Comparison of ENCODE assay signal across 8 cellular contexts in the genomic region with DNA sequence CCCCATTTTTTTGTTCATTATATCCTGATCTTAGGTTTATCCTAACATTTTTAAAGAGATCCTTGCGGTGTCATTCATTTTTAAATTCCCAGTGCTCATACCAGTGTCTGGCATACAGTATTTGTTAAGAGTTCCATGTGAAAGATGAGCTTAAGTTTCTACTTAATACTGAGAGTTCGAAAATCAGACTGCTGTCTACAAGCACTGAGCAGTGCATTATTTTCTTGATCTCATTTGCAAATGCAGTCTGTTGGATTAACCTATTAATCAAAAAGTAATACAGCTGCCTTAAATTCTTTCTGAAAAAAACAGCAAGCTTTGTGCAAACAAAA. TPM values are rescaled to one million over a fixed set of nuclear protein-coding genes. Genes with fewer than 3 reads are reported as not detected.
A peak's percentile ranks its signal among the peaks of the same experiment; 100 is the strongest.
DNase-seq lines count a peak whose midpoint lies in the region; ATAC-seq and TF ChIP-seq lines count a peak whose summit lies in the region.

No MANE protein-coding gene starts in this region.

- H3K4me3 ChIP-seq in Peyer's patch (peak overlapping the region; percentile 56 to 88 (median 72)), fibroblast of lung (replicated peaks in 1 of 4; ENCODE audit: control extremely low read depth in 1 of 4, insufficient read depth in 1 of 4, low read depth in 3 of 4, low read length in 4 of 4) (peak overlapping the region; percentile 85 to 93 (median 89)), psoas muscle (peak overlapping the region; percentile 89)

- ATAC-seq in GM18858 (IDR thresholded peaks at IDR 0.05; ENCODE audit: unreplicated experiment) = peak; percentile 27
- peak; percentile 10 for ATAC-seq in HG02588 (IDR thresholded peaks at IDR 0.05; ENCODE audit: unreplicated experiment)
- ATAC-seq in psoas muscle = peak; percentile 3 to 19 (median 12)

- TF ChIP-seq CTCF in Peyer's patch (IDR thresholded peaks at IDR 0.05) (no peak), fibroblast of lung (conservative IDR thresholded peaks at IDR 0.05 in 1 of 2, IDR thresholded peaks at IDR 0.05 in 1 of 2; ENCODE audit: low read depth in 1 of 2, low read length in 2 of 2) (no peak), psoas muscle (IDR thresholded peaks at IDR 0.05) (no peak)

- no peaks in the 10 kb centered on the region for H4K20me1 ChIP-seq in fibroblast of lung (ENCODE audit: control insufficient read depth, extremely low read depth, insufficient read depth, low read length)

- intact Hi-C loops in psoas muscle (cut with DNase I) = loop anchor here in 1 of 2 donors (5.0 kb wide), 1 partner anchor 34 kb away; a partner anchor contains a TSS

- peak overlapping the region; percentile 87 for H2AFZ ChIP-seq in fibroblast of lung (ENCODE audit: low read length)

- H3K79me2 ChIP-seq in fibroblast of lung (ENCODE audit: control insufficient read depth, insufficient read depth, low read length) = no peaks in the 10 kb centered on the region

- H3K27ac ChIP-seq in Peyer's patch = peak overlapping the region; percentile 49 to 75 (median 72)
- H3K27ac ChIP-seq in fibroblast of lung (ENCODE audit: insufficient read depth, low read length) = peak overlapping the region; percentile 90
- H3K27ac ChIP-seq in psoas muscle = peak overlapping the region; percentile 85

- WGBS in psoas muscle, 3 donors = 12 to 18% (median 13%) methylated on average over 2 of the region's 2 CpGs

- H3K4me1 ChIP-seq in Peyer's patch (peaks cover 0 to 4% (median 0%) of the 10 kb centered on the region in 4 donors), fibroblast of lung (ENCODE audit: control insufficient read depth, extremely low read depth, insufficient read depth, low read length) (no peaks in the 10 kb centered on the region), psoas muscle (no peaks in the 10 kb centered on the region)

- peaks cover 0 to 4% (median 0%) of the 10 kb centered on the region in 3 donors for H3K36me3 ChIP-seq in Peyer's patch
- H3K36me3 ChIP-seq in fibroblast of lung (ENCODE audit: control insufficient read depth, insufficient read depth, low read length) = no peaks in the 10 kb centered on the region
- peaks cover 0 to 15% of the 10 kb centered on the region in 2 donors for H3K36me3 ChIP-seq in psoas muscle (ENCODE audit: insufficient read depth in 1 of 2, low read depth in 1 of 2)

- H3K9me3 ChIP-seq in Peyer's patch = no peaks in the 10 kb centered on the region
- no peaks in the 10 kb centered on the region for H3K9me3 ChIP-seq in fibroblast of lung (ENCODE audit: control insufficient read depth, insufficient read depth, low read depth, low read length)
- no peaks in the 10 kb centered on the region for H3K9me3 ChIP-seq in psoas muscle

- H3K27me3 ChIP-seq in Peyer's patch (no peaks in the 10 kb centered on the region), fibroblast of lung (ENCODE audit: control insufficient read depth, insufficient read depth, low read length) (no peaks in the 10 kb centered on the region), psoas muscle (ENCODE audit: insufficient read depth in 3 of 3, low read length in 2 of 3) (no peaks in the 10 kb centered on the region)

- peak overlapping the region; percentile 84 for H3K4me2 ChIP-seq in fibroblast of lung (ENCODE audit: extremely low read depth, insufficient read depth, low read length)

- peak overlapping the region; percentile 93 for H3K9ac ChIP-seq in fibroblast of lung (ENCODE audit: insufficient read depth, low read length)

- DNase-seq in Peyer's patch = no peak
- no peak for DNase-seq in fibroblast of lung (ENCODE audit: low read depth in 2 of 2)
- DNase-seq in psoas muscle = no peak
- DNase-seq in cortex of kidney (lab: John Stamatoyannopoulos, UW) = no peak
- DNase-seq in NCI-H2196 treated with DMSO at 0.1 percent for 48 hours (lab: John Stamatoyannopoulos, UW; ENCODE audit: unreplicated experiment) = no peak
- no peak for DNase-seq in stimulated activated CD4-positive, alpha-beta T cell treated with anti-CD3 and anti-CD28 coated beads, Interleukin-15, amount 100 ng/mL, for 24 hours

- no peak for TF ChIP-seq POLR2A in Peyer's patch (IDR thresholded peaks at IDR 0.05)

RNA-seq across cellular contexts. Expression of a gene that starts 0.7 kb away (rescaled TPM):
- total RNA-seq in Peyer's patch (1 to 10 TPM in 2 of 4 donors, under 1 TPM in 1, not detected in 1; 0.95 to 7.2 (median 1.7) TPM), fibroblast of lung (4.6 and 5.3 TPM in 2 replicates), psoas muscle (10 to 100 TPM; 13.5 to 19.0 (median 14.9) TPM)
- polyA plus RNA-seq in fibroblast of lung (13.3 and 16.5 TPM in 2 replicates), psoas muscle (10 to 100 TPM; 19.1 to 20.0 (median 19.6) TPM)
- polyA plus RNA-seq in fibroblast of lung (2012) = 10.9 and 13.9 TPM in 2 replicates
- 1.1 TPM in 1 of 2 replicates, not detected in the other for polyA minus RNA-seq in fibroblast of lung (ENCODE audit: low replicate concordance)

RNA-seq across cellular contexts. Expression of a gene that starts 31.8 kb away (rescaled TPM):
- total RNA-seq in Peyer's patch = 100 to 1,000 TPM; 141 to 486 (median 204) TPM
- 60.1 and 99.1 TPM in 2 replicates for total RNA-seq in fibroblast of lung
- polyA plus RNA-seq in fibroblast of lung = 23.4 and 27.7 TPM in 2 replicates
- 26.6 and 31.8 TPM in 2 replicates for polyA plus RNA-seq in fibroblast of lung (2012)
- 1.5 and 4.8 TPM in 2 replicates for polyA minus RNA-seq in fibroblast of lung (ENCODE audit: low replicate concordance)
- total RNA-seq in psoas muscle = 10 to 100 TPM; 32.1 to 51.1 (median 42.0) TPM
- 10 to 100 TPM; 16.2 to 29.5 (median 23.2) TPM for polyA plus RNA-seq in psoas muscle

RNA-seq across cellular contexts. Expression of a gene that starts 43.9 kb away (rescaled TPM):
- total RNA-seq in Peyer's patch (1 to 10 TPM in 3 of 4 donors, under 1 TPM in 1; under 0.01 to 6.6 (median 2.1) TPM), fibroblast of lung (0.17 and 0.51 TPM in 2 replicates), psoas muscle (under 1 TPM in 2 of 4 donors, not detected in 2; 0.64 to 0.73 TPM)
- polyA plus RNA-seq in fibroblast of lung (2.7 and 3.1 TPM in 2 replicates), psoas muscle (under 1 TPM in 1 of 3 donors, not detected in 2; 0.36 TPM)
- polyA plus RNA-seq in fibroblast of lung (2012) = 1.7 and 1.9 TPM in 2 replicates
- not detected in 2 replicates for polyA minus RNA-seq in fibroblast of lung (ENCODE audit: low replicate concordance)
